ENCODE assay signal across 19 cellular contexts in the genomic region with DNA sequence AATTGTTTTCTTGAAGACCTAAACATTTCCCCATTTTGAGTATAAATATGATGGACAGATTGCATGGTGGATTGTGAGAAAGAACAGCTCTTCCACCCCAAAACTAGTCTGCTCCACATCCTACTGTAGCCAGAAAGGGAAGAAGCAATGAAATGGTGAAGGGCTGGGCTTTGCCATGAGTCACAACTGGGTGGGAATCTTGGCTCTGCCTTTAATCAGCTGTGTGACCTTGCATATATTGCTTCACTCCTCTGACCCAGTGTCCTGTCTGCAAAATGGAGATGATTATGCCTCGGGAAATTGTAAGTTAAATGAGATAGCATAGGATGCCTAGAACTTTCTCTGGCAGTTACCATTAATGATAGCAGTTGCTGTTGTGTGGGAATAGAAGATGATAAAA.
A peak's percentile ranks its signal among the peaks of the same experiment; 100 is the strongest.
DNase-seq lines count a peak whose midpoint lies in the region; ATAC-seq and TF ChIP-seq lines count a peak whose summit lies in the region.
"Had no signal": no experiment of that assay in that cellular context is flagged by ENCODE, and none has a peak within 500 bp of the region (broad histone marks: within the 10 kb centered on the region; RNA-seq: fewer than 3 reads in every experiment).

No MANE protein-coding gene starts in this region.

- no peak overlapping the region for H3K27ac ChIP-seq in osteoblast (ENCODE audit: low read depth, low read length)
- H3K27ac ChIP-seq: body of pancreas, foreskin keratinocyte had no signal

- H3K79me2 ChIP-seq in osteoblast (ENCODE audit: insufficient read depth, low read length) = no peaks in the 10 kb centered on the region

- H3K4me2 ChIP-seq in osteoblast (ENCODE audit: insufficient read depth, low read length) = no peak overlapping the region

- TF ChIP-seq CTCF in choroid plexus epithelial cell (conservative IDR thresholded peaks at IDR 0.05; ENCODE audit: low read depth, low read length) = no peak
- TF ChIP-seq CTCF in osteoblast (IDR thresholded peaks at IDR 0.05; ENCODE audit: extremely low read depth, low read depth, low read length) = no peak

- no peaks in the 10 kb centered on the region for H3K4me1 ChIP-seq in osteoblast (ENCODE audit: insufficient read depth, low read length)
- H3K4me1 ChIP-seq: body of pancreas, foreskin keratinocyte had no signal

- no peak overlapping the region for H2AFZ ChIP-seq in osteoblast (ENCODE audit: low read length)

- DNase-seq in EH (ENCODE audit: low read depth) (peak; percentile 80), MV-4-11 (lab: John Stamatoyannopoulos, UW) (peak; percentile 58), choroid plexus epithelial cell (ENCODE audit: low read depth) (peak; percentile 80), osteoblast (ENCODE audit: insufficient read length, low spot score, missing footprints) (peak; percentile 75), NCI-H748 (lab: John Stamatoyannopoulos, UW; ENCODE audit: unreplicated experiment) (no peak), superior temporal gyrus (ENCODE audit: extremely low spot score) (no peak)
- DNase-seq: activated CD4-positive, CD25-positive, alpha-beta regulatory T cell treated with anti-CD3 and anti-CD28 coated beads, Interleukin-2, amount 50 U/mL, for 72 hours; body of pancreas; DMS153; dorsolateral prefrontal cortex; naive thymus-derived CD4-positive, alpha-beta T cell; NCI-H1048; posterior cingulate gyrus; SHP77 treated with DMSO at 0.1 percent for 48 hours; stimulated activated naive CD4-positive, alpha-beta T cell treated with Interleukin-2 at 50 U/mL for 16 hours; uterus had no signal

- H3K27me3 ChIP-seq in osteoblast (ENCODE audit: insufficient read depth, low read length) = no peaks in the 10 kb centered on the region
- H3K27me3 ChIP-seq: body of pancreas, dorsolateral prefrontal cortex, uterus had no signal

- H3K4me3 ChIP-seq in choroid plexus epithelial cell (ENCODE audit: low read depth, low read length) (no peak overlapping the region), osteoblast (ENCODE audit: insufficient read depth, low read length) (no peak overlapping the region)
- H3K4me3 ChIP-seq: body of pancreas, dorsolateral prefrontal cortex, uterus had no signal

- no peak for ATAC-seq in HG03457 (IDR thresholded peaks at IDR 0.05; ENCODE audit: unreplicated experiment)
- ATAC-seq in HG02938 (IDR thresholded peaks at IDR 0.05; ENCODE audit: unreplicated experiment) = no peak
- ATAC-seq: body of pancreas; foreskin keratinocyte; naive thymus-derived CD4-positive, alpha-beta T cell had no signal

- no peaks in the 10 kb centered on the region for H3K9me3 ChIP-seq in osteoblast (ENCODE audit: low read depth, low read length)
- H3K9me3 ChIP-seq: body of pancreas, uterus had no signal

- no peaks in the 10 kb centered on the region for H3K36me3 ChIP-seq in osteoblast (ENCODE audit: insufficient read depth, low read length)
- H3K36me3 ChIP-seq: uterus had no signal

- H4K20me1 ChIP-seq in osteoblast (ENCODE audit: insufficient read depth, low read length) = no peaks in the 10 kb centered on the region

Comparison
In these comparisons a context has a peak if more than half of its experiments do, and no peak if none do; other contexts are left out.
1. DNase-seq: peak in EH (single experiment), MV-4-11 (single experiment), choroid plexus epithelial cell (single experiment) and osteoblast (single experiment); none in NCI-H748 (single experiment) and superior temporal gyrus (single experiment).